8 cellular contexts compared by ENCODE assay signal in genomic region chr1:84620720-84621313, GRCh38. TPM values are rescaled to one million over a fixed set of nuclear protein-coding genes. Genes with fewer than 3 reads are reported as not detected.
DNase-seq lines count a peak whose midpoint lies in the region; ATAC-seq lines count a peak whose summit lies in the region.

No MANE protein-coding gene starts in this region.

- ATAC-seq in GM18870 (IDR thresholded peaks at IDR 0.05; ENCODE audit: unreplicated experiment) (peak; percentile 87), HG03139 (IDR thresholded peaks at IDR 0.05; ENCODE audit: unreplicated experiment) (peak; percentile 95)
- ATAC-seq in activated CD4-positive, CD25-positive, alpha-beta regulatory T cell treated with anti-CD3 and anti-CD28 coated beads, Interleukin-2, amount 50 U/mL, for 24 hours, result peak; percentile 68 to 72

- H3K27ac ChIP-seq in layer of hippocampus (ENCODE audit: low read depth, low read length), result peak overlapping the region; percentile 74

- DNase-seq in AG08395 (ENCODE audit: low spot score) (peak; percentile 88), NCI-H2227 (lab: John Stamatoyannopoulos, UW; ENCODE audit: unreplicated experiment) (peak; percentile 93), cerebellum (ENCODE audit: low spot score) (peak; percentile 89)
- peak; percentile 69 to 73 for DNase-seq in stimulated activated CD4-positive, alpha-beta T cell treated with anti-CD3 and anti-CD28 coated beads, Interleukin-1b, Interleukin-23, amount 100 ng/mL, for 4 hours (ENCODE audit: low read depth in 2 of 2)

- no peaks in the 10 kb centered on the region for H3K27me3 ChIP-seq in layer of hippocampus (ENCODE audit: control insufficient read depth, insufficient read depth, low read length)

RNA-seq across cellular contexts. Expression of gene CTBS, which starts 46.6 kb away (rescaled TPM):
- total RNA-seq in cerebellum, result 4.6 TPM

Comparison
In these comparisons a context has a peak if more than half of its experiments do, and no peak if none do; other contexts are left out.
1. Peak in every context shown above with its lines: DNase-seq, ATAC-seq and H3K27ac ChIP-seq.